1 cellular context compared by ENCODE assay signal in genomic region chr20:46267108-46267820, GRCh38.
TF ChIP-seq lines count a peak whose summit lies in the region.

No MANE protein-coding gene starts in this region.

TF ChIP-seq in HepG2, 621 proteins besides CTCF, POLR2A, EP300 and RAD21 (continued from another document):
- TF ChIP-seq ZSCAN21 (CRISPR knock-in tag; IDR thresholded peaks at IDR 0.05; ENCODE audit: borderline replicate concordance) (no peak), MNT (IDR thresholded peaks at IDR 0.05) (peak; percentile 56), ZNF138 (CRISPR knock-in tag; IDR thresholded peaks at IDR 0.05; ENCODE audit: low read depth) (no peak), MYNN (CRISPR knock-in tag; IDR thresholded peaks at IDR 0.05; ENCODE audit: low read depth) (no peak)
